Comparison of ENCODE assay signal across 8 cellular contexts in the genomic region with DNA sequence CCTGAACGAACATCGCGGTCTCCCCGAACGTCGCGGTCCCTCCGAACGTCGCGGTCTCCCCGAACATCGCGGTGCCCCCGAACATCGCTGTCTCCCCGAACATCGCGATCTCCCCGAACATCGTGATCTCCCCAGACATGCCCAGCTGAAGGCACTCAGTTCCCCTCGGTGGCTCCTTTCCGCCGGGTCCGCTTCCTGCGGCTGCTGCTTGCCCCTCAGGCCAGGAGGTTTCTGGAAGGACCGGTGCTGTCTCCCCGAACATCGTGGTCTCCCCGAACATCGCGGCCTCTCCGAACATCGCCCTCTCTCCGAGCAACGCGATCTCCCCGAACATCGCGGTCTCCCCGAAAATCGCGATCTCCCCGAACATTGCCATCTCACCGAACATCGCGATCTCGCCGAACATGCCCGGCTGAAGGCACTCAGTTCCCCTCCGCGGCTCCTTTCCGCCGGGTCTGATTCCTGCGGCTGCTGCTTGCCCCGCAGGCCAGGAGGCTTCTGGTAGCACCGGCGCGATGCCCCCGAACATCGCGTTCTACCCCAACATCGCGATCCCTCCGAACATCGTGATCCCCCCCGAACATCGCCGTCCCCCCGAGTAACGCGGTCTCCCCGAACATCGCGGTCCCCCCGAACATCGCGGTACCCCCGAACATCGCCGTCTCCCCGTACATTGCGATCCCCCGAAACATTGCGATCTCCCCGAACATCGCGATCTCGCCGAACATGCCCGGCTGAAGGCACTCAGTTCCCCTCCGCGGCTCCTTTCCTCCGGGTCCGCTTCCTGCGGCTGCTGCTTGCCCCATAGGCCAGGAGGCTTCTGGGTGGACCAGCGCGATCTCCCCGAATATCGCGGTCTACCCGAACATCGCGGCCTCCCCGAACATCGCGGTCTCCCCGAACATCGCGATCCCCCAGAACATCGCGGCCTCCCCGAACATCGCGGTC. TPM values are rescaled to one million over a fixed set of nuclear protein-coding genes. Genes with fewer than 3 reads are reported as not detected.
DNase-seq lines count a peak whose midpoint lies in the region; ATAC-seq and TF ChIP-seq lines count a peak whose summit lies in the region.

No MANE protein-coding gene starts in this region.

- TF ChIP-seq CTCF in GM20000 (IDR thresholded peaks at IDR 0.05; ENCODE audit: extremely low read depth, missing control alignments), result no peak
- no peak for TF ChIP-seq CTCF in endothelial cell (IDR thresholded peaks at IDR 0.05; ENCODE audit: unreplicated experiment)

- ATAC-seq in natural killer cell treated with Interleukin-12 subunit alpha and Interleukin-12 subunit beta and Interleukin-15 and Interleukin-18, amount 100 ng/mL, for 72 hours, result peak in 1 of 2 donors; percentile 2
- ATAC-seq in GM21825 (IDR thresholded peaks at IDR 0.05; ENCODE audit: unreplicated experiment) (no peak), HG02610 (IDR thresholded peaks at IDR 0.05; ENCODE audit: unreplicated experiment) (no peak)

- H3K9me3 Mint-ChIP-seq in T-helper 1 cell treated with Interleukin-12 subunit alpha and Interleukin-12 subunit beta and Interleukin-4 antibody, amounts not matched to agents 30 μg/mL and 1 μg/mL, for 36 hours, result no peaks in the 10 kb centered on the region
- H3K9me3 Mint-ChIP-seq in endothelial cell (ENCODE audit: unreplicated experiment), result no peaks in the 10 kb centered on the region
- H3K9me3 Mint-ChIP-seq in natural killer cell treated with Interleukin-12 subunit alpha and Interleukin-12 subunit beta and Interleukin-15 and Interleukin-18, amount 100 ng/mL, for 72 hours, result no peaks in the 10 kb centered on the region

- peak overlapping the region; percentile 91 for H3K4me3 Mint-ChIP-seq in T-helper 1 cell treated with Interleukin-12 subunit alpha and Interleukin-12 subunit beta and Interleukin-4 antibody, amounts not matched to agents 30 μg/mL and 1 μg/mL, for 36 hours
- H3K4me3 Mint-ChIP-seq in endothelial cell (ENCODE audit: unreplicated experiment), result peak overlapping the region; percentile 99
- peak overlapping the region; percentile 93 for H3K4me3 Mint-ChIP-seq in natural killer cell treated with Interleukin-12 subunit alpha and Interleukin-12 subunit beta and Interleukin-15 and Interleukin-18, amount 100 ng/mL, for 72 hours

- H3K27me3 Mint-ChIP-seq in T-helper 1 cell treated with Interleukin-12 subunit alpha and Interleukin-12 subunit beta and Interleukin-4 antibody, amounts not matched to agents 30 μg/mL and 1 μg/mL, for 36 hours (ENCODE audit: low read depth), result peaks cover 84% of the 10 kb centered on the region
- peaks cover 31% of the 10 kb centered on the region for H3K27me3 Mint-ChIP-seq in endothelial cell (ENCODE audit: unreplicated experiment)
- peaks cover 59 to 79% of the 10 kb centered on the region in 2 donors for H3K27me3 Mint-ChIP-seq in natural killer cell treated with Interleukin-12 subunit alpha and Interleukin-12 subunit beta and Interleukin-15 and Interleukin-18, amount 100 ng/mL, for 72 hours

- H3K27ac Mint-ChIP-seq in T-helper 1 cell treated with Interleukin-12 subunit alpha and Interleukin-12 subunit beta and Interleukin-4 antibody, amounts not matched to agents 30 μg/mL and 1 μg/mL, for 36 hours, result peak overlapping the region; percentile 82
- H3K27ac Mint-ChIP-seq in endothelial cell (ENCODE audit: unreplicated experiment), result peak overlapping the region; percentile 95
- peak overlapping the region; percentile 65 to 76 for H3K27ac Mint-ChIP-seq in natural killer cell treated with Interleukin-12 subunit alpha and Interleukin-12 subunit beta and Interleukin-15 and Interleukin-18, amount 100 ng/mL, for 72 hours

- peaks cover 7% of the 10 kb centered on the region for H3K36me3 Mint-ChIP-seq in T-helper 1 cell treated with Interleukin-12 subunit alpha and Interleukin-12 subunit beta and Interleukin-4 antibody, amounts not matched to agents 30 μg/mL and 1 μg/mL, for 36 hours (ENCODE audit: low read depth)
- H3K36me3 Mint-ChIP-seq in endothelial cell (ENCODE audit: low read depth, unreplicated experiment), result peaks cover 20% of the 10 kb centered on the region
- no peaks in the 10 kb centered on the region for H3K36me3 Mint-ChIP-seq in natural killer cell treated with Interleukin-12 subunit alpha and Interleukin-12 subunit beta and Interleukin-15 and Interleukin-18, amount 100 ng/mL, for 72 hours

- H3K4me1 Mint-ChIP-seq in T-helper 1 cell treated with Interleukin-12 subunit alpha and Interleukin-12 subunit beta and Interleukin-4 antibody, amounts not matched to agents 30 μg/mL and 1 μg/mL, for 36 hours (ENCODE audit: low read depth), result peaks cover 25% of the 10 kb centered on the region
- peaks cover 27% of the 10 kb centered on the region for H3K4me1 Mint-ChIP-seq in endothelial cell (ENCODE audit: unreplicated experiment)
- H3K4me1 Mint-ChIP-seq in natural killer cell treated with Interleukin-12 subunit alpha and Interleukin-12 subunit beta and Interleukin-15 and Interleukin-18, amount 100 ng/mL, for 72 hours (ENCODE audit: low read depth in 2 of 2), result peaks cover 29% of the 10 kb centered on the region in 2 donors

- DNase-seq in GM20000 (ENCODE audit: low spot score) (peak; percentile 41), endothelial cell (ENCODE audit: low spot score) (peak; percentile 43), NOMO-1 treated with DMSO at 0.1 percent for 48 hours (lab: John Stamatoyannopoulos, UW; ENCODE audit: unreplicated experiment) (no peak), putamen (ENCODE audit: low spot score) (no peak)
- DNase-seq in natural killer cell treated with Interleukin-12 subunit alpha and Interleukin-12 subunit beta and Interleukin-15 and Interleukin-18, amount 100 ng/mL, for 72 hours (ENCODE audit: low spot score), result no peak

RNA-seq across cellular contexts. Expression of a gene that starts 0.8 kb away (rescaled TPM):
- 24.8 TPM for total RNA-seq in endothelial cell (ENCODE audit: unreplicated experiment)
- total RNA-seq in natural killer cell treated with Interleukin-12 subunit alpha and Interleukin-12 subunit beta and Interleukin-15 and Interleukin-18, amount 100 ng/mL, for 72 hours, result 1 to 10 TPM in 1 of 2 donors, under 1 TPM in 1; 0.31 to 1.5 TPM

RNA-seq across cellular contexts. Expression of a gene that starts 22.7 kb away (rescaled TPM):
- 9.9 TPM for total RNA-seq in endothelial cell (ENCODE audit: unreplicated experiment)
- 1 to 10 TPM in 1 of 2 donors, under 1 TPM in 1; 0.98 to 4.0 TPM for total RNA-seq in natural killer cell treated with Interleukin-12 subunit alpha and Interleukin-12 subunit beta and Interleukin-15 and Interleukin-18, amount 100 ng/mL, for 72 hours

RNA-seq across cellular contexts. Expression of a gene that starts 41.6 kb away (rescaled TPM):
- 3.8 TPM for total RNA-seq in endothelial cell (ENCODE audit: unreplicated experiment)
- total RNA-seq in natural killer cell treated with Interleukin-12 subunit alpha and Interleukin-12 subunit beta and Interleukin-15 and Interleukin-18, amount 100 ng/mL, for 72 hours, result under 1 TPM in 1 of 2 donors, not detected in 1; 0.43 TPM

Comparison
In these comparisons a context has a peak if more than half of its experiments do, and no peak if none do; other contexts are left out.
1. DNase-seq: peak in GM20000 (single experiment) and endothelial cell (single experiment); none in natural killer cell treated with Interleukin-12 subunit alpha and Interleukin-12 subunit beta and Interleukin-15 and Interleukin-18, amount 100 ng/mL, for 72 hours (single experiment), NOMO-1 treated with DMSO at 0.1 percent for 48 hours (single experiment) and putamen (single experiment).
2. RNA of a gene that starts 0.8 kb away (total RNA-seq): 24.8 TPM in endothelial cell (single experiment); 0.31 to 1.5 TPM in natural killer cell treated with Interleukin-12 subunit alpha and Interleukin-12 subunit beta and Interleukin-15 and Interleukin-18, amount 100 ng/mL, for 72 hours; every median in the first group is over 10 times any median in the second.
3. Peak in every context shown above with its lines, with median percentiles within 50 percentile points of each other: H3K27ac Mint-ChIP-seq and H3K4me3 Mint-ChIP-seq.